Comparison of ENCODE assay signal across 27 cellular contexts in genomic region chr6:92047886-92048285, GRCh38.
DNase-seq lines count a peak whose midpoint lies in the region; TF ChIP-seq lines count a peak whose summit lies in the region.
"Had no signal": no experiment of that assay in that cellular context is flagged by ENCODE, and none has a peak within 500 bp of the region (broad histone marks: within the 10 kb centered on the region; RNA-seq: fewer than 3 reads in every experiment).

No MANE protein-coding gene starts in this region.

- H3K27me3 ChIP-seq in colonic mucosa, result no peaks in the 10 kb centered on the region
- H3K27me3 ChIP-seq: neutrophil, sigmoid colon, thyroid gland had no signal

- no peaks in the 10 kb centered on the region for H3K36me3 ChIP-seq in colonic mucosa
- H3K36me3 ChIP-seq: neutrophil, sigmoid colon, thyroid gland had no signal

- intact Hi-C loops in colonic mucosa (cut with DNase I), result no loop called here

- H3K27ac ChIP-seq in colonic mucosa, result no peak overlapping the region
- H3K27ac ChIP-seq: 22Rv1, neutrophil, sigmoid colon, thyroid gland had no signal

- TF ChIP-seq CTCF in nephron progenitor cell (IDR thresholded peaks at IDR 0.05), result no peak
- TF ChIP-seq CTCF in colonic mucosa (IDR thresholded peaks at IDR 0.05), result no peak
- TF ChIP-seq CTCF in chondrocyte (IDR thresholded peaks at IDR 0.05), result no peak
- no peak for TF ChIP-seq CTCF in glutamatergic neuron (IDR thresholded peaks at IDR 0.05; ENCODE audit: partially characterized antibody, unreplicated experiment)

- no peaks in the 10 kb centered on the region for H3K27me3 Mint-ChIP-seq in nephron progenitor cell (ENCODE audit: low read depth, poor library complexity)
- H3K27me3 Mint-ChIP-seq in chondrocyte (ENCODE audit: low read depth), result no peaks in the 10 kb centered on the region
- no peaks in the 10 kb centered on the region for H3K27me3 Mint-ChIP-seq in glutamatergic neuron (ENCODE audit: unreplicated experiment)
- H3K27me3 Mint-ChIP-seq: activated CD4-positive, alpha-beta memory T cell treated with anti-CD3 and anti-CD28 coated beads, Interleukin-2, amount 10 ng/mL, durations not matched to agents 7 days and 5 days; dendritic cell treated with granulocyte-macrophage colony-stimulating factor and Interleukin-4, amounts not matched to agents 40 ng/mL and 50 ng/mL, for 4 days; IgD-negative memory B cell had no signal

- no peaks in the 10 kb centered on the region for H3K36me3 Mint-ChIP-seq in nephron progenitor cell (ENCODE audit: low read depth)
- H3K36me3 Mint-ChIP-seq in chondrocyte (ENCODE audit: low read depth), result no peaks in the 10 kb centered on the region
- H3K36me3 Mint-ChIP-seq in glutamatergic neuron (ENCODE audit: unreplicated experiment), result no peaks in the 10 kb centered on the region
- H3K36me3 Mint-ChIP-seq: CD14-positive monocyte, IgD-negative memory B cell, mesothelial cell of epicardium had no signal

- H3K9ac ChIP-seq in colonic mucosa (ENCODE audit: low read depth in 2 of 2, low read length in 2 of 2), result no peak overlapping the region

- H3K9me3 Mint-ChIP-seq in nephron progenitor cell, result no peaks in the 10 kb centered on the region
- no peaks in the 10 kb centered on the region for H3K9me3 Mint-ChIP-seq in chondrocyte (ENCODE audit: low read depth)
- H3K9me3 Mint-ChIP-seq in glutamatergic neuron (ENCODE audit: unreplicated experiment), result no peaks in the 10 kb centered on the region
- H3K9me3 Mint-ChIP-seq: activated CD4-positive, alpha-beta memory T cell treated with anti-CD3 and anti-CD28 coated beads, Interleukin-2, amount 10 ng/mL, durations not matched to agents 7 days and 5 days; CD14-positive monocyte; dendritic cell treated with granulocyte-macrophage colony-stimulating factor and Interleukin-4, amounts not matched to agents 40 ng/mL and 50 ng/mL, for 4 days; mesothelial cell of epicardium had no signal

- H3K4me3 Mint-ChIP-seq in nephron progenitor cell, result no peak overlapping the region
- H3K4me3 Mint-ChIP-seq in chondrocyte (ENCODE audit: unreplicated experiment), result no peak overlapping the region
- H3K4me3 Mint-ChIP-seq in glutamatergic neuron (ENCODE audit: unreplicated experiment), result no peak overlapping the region
- H3K4me3 Mint-ChIP-seq: activated CD4-positive, alpha-beta memory T cell treated with anti-CD3 and anti-CD28 coated beads, Interleukin-2, amount 10 ng/mL, durations not matched to agents 7 days and 5 days; activated naive CD4-positive, alpha-beta T cell treated with anti-CD3 and anti-CD28 coated beads for 36 hours; CD14-positive monocyte; dendritic cell treated with granulocyte-macrophage colony-stimulating factor and Interleukin-4, amounts not matched to agents 40 ng/mL and 50 ng/mL, for 4 days; IgD-negative memory B cell had no signal

- H3K4me1 ChIP-seq in colonic mucosa, result no peaks in the 10 kb centered on the region
- H3K4me1 ChIP-seq: thyroid gland had no signal

- H3K27ac Mint-ChIP-seq in nephron progenitor cell (peak overlapping the region; percentile 96), chondrocyte (ENCODE audit: unreplicated experiment) (no peak overlapping the region), glutamatergic neuron (ENCODE audit: unreplicated experiment) (no peak overlapping the region)
- H3K27ac Mint-ChIP-seq: activated CD4-positive, alpha-beta memory T cell treated with anti-CD3 and anti-CD28 coated beads, Interleukin-2, amount 10 ng/mL, durations not matched to agents 7 days and 5 days; activated naive CD4-positive, alpha-beta T cell treated with anti-CD3 and anti-CD28 coated beads for 36 hours; CD14-positive monocyte; dendritic cell treated with granulocyte-macrophage colony-stimulating factor and Interleukin-4, amounts not matched to agents 40 ng/mL and 50 ng/mL, for 4 days; IgD-negative memory B cell had no signal

- H3K9me3 ChIP-seq in colonic mucosa, result no peaks in the 10 kb centered on the region
- H3K9me3 ChIP-seq: neutrophil, sigmoid colon, thyroid gland had no signal

- H3K4me1 Mint-ChIP-seq in nephron progenitor cell, result peaks cover 41% of the 10 kb centered on the region
- H3K4me1 Mint-ChIP-seq in chondrocyte (ENCODE audit: low read depth), result peaks cover 3% of the 10 kb centered on the region
- H3K4me1 Mint-ChIP-seq in glutamatergic neuron (ENCODE audit: low read depth, unreplicated experiment), result no peaks in the 10 kb centered on the region
- H3K4me1 Mint-ChIP-seq: activated CD4-positive, alpha-beta memory T cell treated with anti-CD3 and anti-CD28 coated beads, Interleukin-2, amount 10 ng/mL, durations not matched to agents 7 days and 5 days; CD14-positive monocyte had no signal

- H3K4me3 ChIP-seq in colonic mucosa, result no peak overlapping the region
- H3K4me3 ChIP-seq: sigmoid colon, thyroid gland had no signal

- DNase-seq in NCI-H2029 (lab: John Stamatoyannopoulos, UW), result peak; percentile 6
- DNase-seq in NCI-H2029 treated with DMSO at 0.1 percent for 48 hours (lab: John Stamatoyannopoulos, UW), result no peak
- peak; percentile 68 for DNase-seq in DMS53 (lab: John Stamatoyannopoulos, UW)
- peak; percentile 64 for DNase-seq in NCI-H69 (lab: John Stamatoyannopoulos, UW)
- DNase-seq in nephron progenitor cell, result peak; percentile 38
- no peak for DNase-seq in colonic mucosa
- DNase-seq in chondrocyte (ENCODE audit: low spot score), result no peak
- DNase-seq in glutamatergic neuron, result no peak
- DNase-seq: activated CD4-positive, alpha-beta memory T cell treated with anti-CD3 and anti-CD28 coated beads, Interleukin-2, amount 10 ng/mL, durations not matched to agents 7 days and 5 days; activated CD4-positive, alpha-beta T cell treated with anti-CD3 and anti-CD28 coated beads for 1 hour; activated CD8-positive, alpha-beta memory T cell treated with anti-CD3 and anti-CD28 coated beads, Interleukin-2, amount 50 U/mL, for 4 hours; activated naive CD4-positive, alpha-beta T cell treated with anti-CD3 and anti-CD28 coated beads for 36 hours; central memory CD4-positive, alpha-beta T cell; erythroblast; islet precursor cell; NCI-H1694 treated with DMSO at 0.1 percent for 48 hours; posterior cingulate gyrus; Right ventricle myocardium superior; sigmoid colon; stimulated activated CD4-positive, alpha-beta T cell treated with anti-CD3 and anti-CD28 coated beads, Interleukin-4, amount 100 ng/mL, for 24 hours; thyroid gland had no signal

Comparison
In these comparisons a context has a peak if more than half of its experiments do, and no peak if none do; other contexts are left out.
1. DNase-seq: peak in NCI-H2029 (single experiment), DMS53 (single experiment), NCI-H69 (single experiment) and nephron progenitor cell (single experiment); none in NCI-H2029 treated with DMSO at 0.1 percent for 48 hours (single experiment), colonic mucosa (single experiment), chondrocyte (single experiment) and glutamatergic neuron (single experiment).